In genomic region chr14:58638231-58639205, GRCh38 we compare ENCODE assay signal across 8 cellular contexts. TPM values are rescaled to one million over a fixed set of nuclear protein-coding genes. Genes with fewer than 3 reads are reported as not detected.
DNase-seq lines count a peak whose midpoint lies in the region; ATAC-seq, FAIRE-seq and TF ChIP-seq lines count a peak whose summit lies in the region.

No MANE protein-coding gene starts in this region.

- in situ Hi-C loops in HepG2 (cut with HindIII; ENCODE audit: extremely low pct_ligation_motif_present, low pct_unique_long_range_greater_than_20kb): no loop called here

- no peak for TF ChIP-seq POLR2A in HepG2 (IDR thresholded peaks at IDR 0.05; ENCODE audit: insufficient read depth in 1 of 2, low read depth in 2 of 2, low read length in 2 of 2)

- TF ChIP-seq RAD21 in HepG2 (CRISPR knock-in tag; IDR thresholded peaks at IDR 0.05): no peak

- intact Hi-C loops in HepG2 (cut with micrococcal nuclease; ENCODE audit: unreplicated experiment): loop anchor here (5.0 kb wide), 1 partner anchor 136 kb away; no protein-coding TSS in a partner anchor

- H3K27ac ChIP-seq in HepG2 (ENCODE audit: extremely low read length, insufficient read depth, low read length): no peak overlapping the region

- H3K27me3 ChIP-seq in HepG2 (ENCODE audit: control insufficient read depth in 1 of 2, insufficient read depth in 2 of 2, low read length in 2 of 2): peaks cover 5 to 51% of the 10 kb centered on the region in 2 experiments

- peaks cover 9% of the 10 kb centered on the region for H3K4me1 ChIP-seq in HepG2 (ENCODE audit: insufficient read depth, low read length)

- TF ChIP-seq CTCF in AG10803 (conservative IDR thresholded peaks at IDR 0.05; ENCODE audit: low read length): no peak
- no peak for TF ChIP-seq CTCF in choroid plexus epithelial cell (conservative IDR thresholded peaks at IDR 0.05; ENCODE audit: low read depth, low read length)
- no peak for TF ChIP-seq CTCF in HepG2 (CRISPR knock-in tag; IDR thresholded peaks at IDR 0.05)

- no TSS peak for BruUV-seq in HepG2 (replicated peaks; lab: Mats Ljungman, UMichigan)

- H3K79me2 ChIP-seq in HepG2 (ENCODE audit: insufficient read depth, low read length): no peaks in the 10 kb centered on the region

- POLR2A ChIA-PET in HepG2 (lab: Yijun Ruan, JAX): no interaction called here

- H3K9ac ChIP-seq in HepG2 (ENCODE audit: insufficient read depth, low read depth, low read length): no peak overlapping the region

- 15% methylated on average over 14 of the region's 75 CpGs for WGBS in HepG2 (ENCODE audit: low lambda C conversion rate)

- H2AFZ ChIP-seq in HepG2 (ENCODE audit: low read length): no peak overlapping the region

- H3K9me3 ChIP-seq in HepG2 (ENCODE audit: low read length): no peaks in the 10 kb centered on the region

- H3K4me2 ChIP-seq in HepG2 (ENCODE audit: low read depth, low read length): peak overlapping the region; percentile 74

- CTCF ChIA-PET in HepG2 (lab: Yijun Ruan, JAX; ENCODE audit: low intra/inter-chr PET ratio, low total read pairs): no interaction called here

- TF ChIP-seq EP300 in HepG2 (IDR thresholded peaks at IDR 0.05; ENCODE audit: low read depth in 2 of 2, low read length in 2 of 2): no peak
- no peak for TF ChIP-seq EP300 in HepG2 (CRISPR knock-in tag; IDR thresholded peaks at IDR 0.05; ENCODE audit: borderline replicate concordance)

- H3K36me3 ChIP-seq in HepG2 (replicated peaks in 1 of 2; ENCODE audit: control insufficient read depth in 1 of 2, insufficient read depth in 2 of 2, low read length in 2 of 2): no peaks in the 10 kb centered on the region

- DNase-seq in AG10803 (ENCODE audit: low read depth): peak; percentile 36
- DNase-seq in choroid plexus epithelial cell (ENCODE audit: low read depth): peak; percentile 45
- DNase-seq in HepG2 (ENCODE audit: low spot score): no peak
- DNase-seq in stimulated activated CD4-positive, alpha-beta T cell treated with anti-CD3 and anti-CD28 coated beads, TNF-alpha, amount 100 ng/mL, for 4 hours (ENCODE audit: low read depth in 3 of 3): peak; percentile 6 to 23 (median 21)
- DNase-seq in COLO829 (ENCODE audit: low spot score): no peak

- ATAC-seq in GM18517 (IDR thresholded peaks at IDR 0.05; ENCODE audit: unreplicated experiment): peak; percentile 33
- peak; percentile 27 for ATAC-seq in HG02973 (IDR thresholded peaks at IDR 0.05; ENCODE audit: unreplicated experiment)
- ATAC-seq in SK-N-SH treated with all-trans-retinoic acid at 6 μM for 48 hours: peak; percentile 62
- peak; percentile 82 for ATAC-seq in HepG2

- no peak for FAIRE-seq in HepG2 (lab: Jason Lieb, UNC)

- no peaks in the 10 kb centered on the region for H4K20me1 ChIP-seq in HepG2 (ENCODE audit: insufficient read depth, low read length)

- H3K4me3 ChIP-seq in AG10803 (ENCODE audit: low read length) (peak overlapping the region; percentile 70), choroid plexus epithelial cell (ENCODE audit: low read depth, low read length) (peak overlapping the region; percentile 68), HepG2 (replicated peaks in 1 of 3; ENCODE audit: insufficient read depth in 1 of 3, low read depth in 2 of 3, low read length in 3 of 3) (peak overlapping the region; percentile 36 to 68 (median 46); a peak in 5 of 6 replicates)

TF ChIP-seq in SK-N-SH treated with all-trans-retinoic acid at 6 μM for 48 hours, 23 proteins besides CTCF, POLR2A, EP300 and RAD21 (continues in another document):
- no peak for TF ChIP-seq CSRNP3 (CRISPR knock-in tag; IDR thresholded peaks at IDR 0.05)
- no peak for TF ChIP-seq ZFP30 (CRISPR knock-in tag; IDR thresholded peaks at IDR 0.05)
- TF ChIP-seq RARB (CRISPR knock-in tag; IDR thresholded peaks at IDR 0.05): no peak

TF ChIP-seq in HepG2, 621 proteins besides CTCF, POLR2A, EP300 and RAD21 (continues in another document):
- TF ChIP-seq EZH2 (conservative IDR thresholded peaks at IDR 0.05; ENCODE audit: low read depth, low read length): peak; percentile 93; the same call in 1 of the 2 replicates
- no peak for TF ChIP-seq NFKBIZ (CRISPR knock-in tag; IDR thresholded peaks at IDR 0.05)
- peak; percentile 59; the same call in 1 of the 2 replicates for TF ChIP-seq UBTF (CRISPR knock-in tag; IDR thresholded peaks at IDR 0.05)
- no peak for TF ChIP-seq KAT7 (CRISPR knock-in tag; IDR thresholded peaks at IDR 0.05; ENCODE audit: borderline replicate concordance)
- no peak for TF ChIP-seq SRF (IDR thresholded peaks at IDR 0.05; ENCODE audit: low read depth, low read length)
- TF ChIP-seq GMEB1 (CRISPR knock-in tag; IDR thresholded peaks at IDR 0.05; ENCODE audit: borderline replicate concordance): no peak
- no peak for TF ChIP-seq KDM5A (IDR thresholded peaks at IDR 0.05; ENCODE audit: borderline replicate concordance, low read length)
- TF ChIP-seq ZKSCAN5 (CRISPR knock-in tag; IDR thresholded peaks at IDR 0.05): no peak
- TF ChIP-seq HES4 (CRISPR knock-in tag; IDR thresholded peaks at IDR 0.05; ENCODE audit: borderline replicate concordance): 0 out of 2 replicates have a peak, but pooled peaks have one; percentile 16
- TF ChIP-seq NR3C1 (CRISPR knock-in tag; IDR thresholded peaks at IDR 0.05): no peak
- no peak for TF ChIP-seq RARA (CRISPR knock-in tag; IDR thresholded peaks at IDR 0.05)
- TF ChIP-seq CBX2 (IDR thresholded peaks at IDR 0.05; ENCODE audit: low read depth, low read length): no peak
- no peak for TF ChIP-seq CBX2 (CRISPR knock-in tag; IDR thresholded peaks at IDR 0.05; ENCODE audit: low read depth)
- peak; percentile 26; the same call in 1 of the 2 replicates for TF ChIP-seq MAX (IDR thresholded peaks at IDR 0.05)

RNA-seq across cellular contexts. Expression of gene DACT1, which starts 0.8 kb away (rescaled TPM):
- not detected in 2 replicates for total RNA-seq in HepG2 (2016; rRNA removed; fragmentation: Illumina TruSeq; extraction: Trizol)
- not detected in 2 replicates for total RNA-seq in HepG2 (2016; cell fraction: cytosol; rRNA removed; fragmentation: Illumina TruSeq; extraction: Trizol; ENCODE audit: low read depth)
- not detected in 2 replicates for total RNA-seq in HepG2 (2016; cell fraction: insoluble cytoplasmic fraction; rRNA removed; fragmentation: Illumina TruSeq; extraction: Trizol)
- total RNA-seq in HepG2 (2016; cell fraction: membrane; rRNA removed; fragmentation: Illumina TruSeq; extraction: Trizol): not detected in 2 replicates
- total RNA-seq in HepG2 (2016; cell fraction: nucleus; rRNA removed; fragmentation: Illumina TruSeq; extraction: Trizol): not detected in 2 replicates
- 0.01 and 0.04 TPM in 2 replicates for polyA plus RNA-seq in HepG2 (2011; rRNA removed)
- 0.04 TPM in 1 of 2 replicates, not detected in the other for polyA plus RNA-seq in HepG2 (2011; cell fraction: cytosol; rRNA removed)
- polyA plus RNA-seq in HepG2 (2011; cell fraction: nucleus; rRNA removed): 0.05 and 0.06 TPM in 2 replicates
- polyA plus RNA-seq in HepG2 (2012): not detected in 2 replicates
- not detected in 2 replicates for polyA plus RNA-seq in HepG2 (2016; cell fraction: cytosol; fragmentation: Illumina TruSeq; extraction: Trizol; ENCODE audit: low read depth)
- polyA plus RNA-seq in HepG2 (2016; cell fraction: insoluble cytoplasmic fraction; fragmentation: Illumina TruSeq; extraction: Trizol; ENCODE audit: low read depth): not detected in 2 replicates
- not detected in 2 replicates for polyA plus RNA-seq in HepG2 (2016; cell fraction: membrane; fragmentation: Illumina TruSeq; extraction: Trizol; ENCODE audit: low read depth)
- not detected in 2 replicates for polyA plus RNA-seq in HepG2 (2016; cell fraction: nucleus; fragmentation: Illumina TruSeq; extraction: Trizol; ENCODE audit: insufficient read depth, low read depth)
- polyA minus RNA-seq in HepG2 (2011; rRNA and poly(A)+ RNA removed; ENCODE audit: low replicate concordance): 0.28 TPM in 1 of 2 replicates, not detected in the other
- polyA minus RNA-seq in HepG2 (2011; cell fraction: cytosol; rRNA and poly(A)+ RNA removed): not detected in 2 replicates
- not detected in 2 replicates for polyA minus RNA-seq in HepG2 (2011; cell fraction: nucleus; rRNA and poly(A)+ RNA removed)

Comparison
In these comparisons a context has a peak if more than half of its experiments do, and no peak if none do; other contexts are left out.
1. DNase-seq: peak in AG10803 (single experiment), choroid plexus epithelial cell (single experiment) and stimulated activated CD4-positive, alpha-beta T cell treated with anti-CD3 and anti-CD28 coated beads, TNF-alpha, amount 100 ng/mL, for 4 hours (3 of 3); none in HepG2 (single experiment) and COLO829 (single experiment).
2. ATAC-seq: peak in every context shown above with its lines; median percentile 82 in HepG2; 62 in SK-N-SH treated with all-trans-retinoic acid at 6 μM for 48 hours; 33 in GM18517; 27 in HG02973.
3. Peak in every context shown above with its lines, with median percentiles within 50 percentile points of each other: H3K4me3 ChIP-seq.